In genomic region chr7:133950856-133951255, GRCh38 we compare ENCODE assay signal across 22 cellular contexts.
DNase-seq lines count a peak whose midpoint lies in the region; TF ChIP-seq lines count a peak whose summit lies in the region.
"Had no signal": no experiment of that assay in that cellular context is flagged by ENCODE, and none has a peak within 500 bp of the region (broad histone marks: within the 10 kb centered on the region; RNA-seq: fewer than 3 reads in every experiment).

No MANE protein-coding gene starts in this region.

- no peak overlapping the region for H3K4me2 ChIP-seq in H9 (ENCODE audit: insufficient read depth, insufficient read length, low read length)
- H3K4me2 ChIP-seq: BLaER1 had no signal

- H2AFZ ChIP-seq in H9 (ENCODE audit: low read length), result no peak overlapping the region

- peak; percentile 21; the same call in 1 of the 2 replicates for TF ChIP-seq CTCF in BE2C (IDR thresholded peaks at IDR 0.05; ENCODE audit: low read depth, low read length)
- no peak for TF ChIP-seq CTCF in H9 (conservative IDR thresholded peaks at IDR 0.05)
- no peak for TF ChIP-seq CTCF in glutamatergic neuron (IDR thresholded peaks at IDR 0.05; ENCODE audit: partially characterized antibody, unreplicated experiment)
- no peak for TF ChIP-seq CTCF in type B pancreatic cell (conservative IDR thresholded peaks at IDR 0.05)

- no peak overlapping the region for H3K4ac ChIP-seq in H9 (ENCODE audit: low read depth, low read length)

- H3K56ac ChIP-seq in H9 (ENCODE audit: insufficient read length, low read depth, low read length), result no peak overlapping the region

- DNase-seq in BE2C (peak; percentile 73), H9 (peak; percentile 55), SK-N-DZ (ENCODE audit: low spot score) (peak; percentile 18), glutamatergic neuron (peak; percentile 60), NCI-H128 (lab: John Stamatoyannopoulos, UW; ENCODE audit: unreplicated experiment) (no peak), type B pancreatic cell (ENCODE audit: extremely low spot score, unreplicated experiment) (no peak), SHP77 (lab: John Stamatoyannopoulos, UW) (no peak), NCI-H2081 (lab: John Stamatoyannopoulos, UW) (no peak)
- DNase-seq: 8988T; ACHN; CD4-positive, CD25-positive, alpha-beta regulatory T cell; NCI-H1048; NCI-H1417 treated with DMSO at 0.1 percent for 48 hours; NCI-H1694 treated with DMSO at 0.1 percent for 48 hours; NCI-H2171 treated with DMSO at 0.1 percent for 48 hours; NCI-H446; NCI-H526; Right ventricle myocardium superior; RPMI8226; T-helper 1 cell had no signal

- H3K14ac ChIP-seq in H9 (ENCODE audit: insufficient read depth, low read length), result no peak overlapping the region

- peaks cover 8 to 34% (median 9%) of the 10 kb centered on the region in 3 experiments; a peak in 6 of 7 replicates for H3K36me3 Mint-ChIP-seq in H9 (ENCODE audit: insufficient read depth in 1 of 3, low read depth in 3 of 3)
- no peaks in the 10 kb centered on the region for H3K36me3 Mint-ChIP-seq in glutamatergic neuron (ENCODE audit: unreplicated experiment)
- H3K36me3 Mint-ChIP-seq in type B pancreatic cell, result peaks cover 20% of the 10 kb centered on the region

- peaks cover 49% of the 10 kb centered on the region for H3K4me1 ChIP-seq in BE2C
- no peaks in the 10 kb centered on the region for H3K4me1 ChIP-seq in H9 (ENCODE audit: insufficient read depth, low read length)
- H3K4me1 ChIP-seq: BLaER1 had no signal

- H3K4me1 Mint-ChIP-seq in H9, result peaks cover 26 to 29% of the 10 kb centered on the region in 2 experiments
- peaks cover 35% of the 10 kb centered on the region for H3K4me1 Mint-ChIP-seq in glutamatergic neuron (ENCODE audit: low read depth, unreplicated experiment)
- H3K4me1 Mint-ChIP-seq in type B pancreatic cell (ENCODE audit: unreplicated experiment), result no peaks in the 10 kb centered on the region
- H3K4me1 Mint-ChIP-seq: IgD-negative memory B cell had no signal

- no peak overlapping the region for H4K91ac ChIP-seq in H9 (ENCODE audit: insufficient read length, low read depth, low read length)

- H3K4me3 Mint-ChIP-seq in H9 (no peak overlapping the region), glutamatergic neuron (ENCODE audit: unreplicated experiment) (peak overlapping the region; percentile 48), type B pancreatic cell (no peak overlapping the region)
- H3K4me3 Mint-ChIP-seq: CD4-positive, CD25-positive, alpha-beta regulatory T cell; IgD-negative memory B cell had no signal

- H3K27ac Mint-ChIP-seq in H9, result no peak overlapping the region
- peak overlapping the region; percentile 92 for H3K27ac Mint-ChIP-seq in glutamatergic neuron (ENCODE audit: unreplicated experiment)
- no peak overlapping the region for H3K27ac Mint-ChIP-seq in type B pancreatic cell
- H3K27ac Mint-ChIP-seq: CD4-positive, CD25-positive, alpha-beta regulatory T cell; IgD-negative memory B cell had no signal

- no peaks in the 10 kb centered on the region for H3K36me3 ChIP-seq in BE2C

- no peak overlapping the region for H2AK5ac ChIP-seq in H9 (ENCODE audit: insufficient read length, low read length)

- H3T11ph ChIP-seq in H9 (ENCODE audit: low read length), result no peak overlapping the region

- H3K23ac ChIP-seq in H9 (ENCODE audit: insufficient read length, low read depth, low read length), result no peak overlapping the region

- H3K9me3 ChIP-seq in BE2C (no peaks in the 10 kb centered on the region; the same call in 1 of the 2 replicates), H9 (ENCODE audit: control insufficient read depth, low read depth, low read length) (peaks cover 9% of the 10 kb centered on the region)

- H4K20me1 ChIP-seq in H9 (ENCODE audit: control insufficient read depth, insufficient read depth, insufficient read length), result no peaks in the 10 kb centered on the region
- H4K20me1 ChIP-seq: BLaER1 had no signal

- no peaks in the 10 kb centered on the region for H3K79me1 ChIP-seq in H9 (ENCODE audit: insufficient read depth, low read depth, low read length, poor library complexity, severe bottlenecking)

- no CpG with 5 or more reads among the region's 4 CpGs for WGBS in H9 (ENCODE audit: extremely low coverage, insufficient read length, low lambda C conversion rate)

- no peak overlapping the region for H2BK120ac ChIP-seq in H9 (ENCODE audit: low read depth, low read length, poor library complexity, severe bottlenecking)

- peaks cover 9 to 13% of the 10 kb centered on the region in 2 experiments for H3K9me3 Mint-ChIP-seq in H9
- H3K9me3 Mint-ChIP-seq in glutamatergic neuron (ENCODE audit: unreplicated experiment), result peaks cover 12% of the 10 kb centered on the region
- peaks cover 7% of the 10 kb centered on the region for H3K9me3 Mint-ChIP-seq in type B pancreatic cell

- H3K23me2 ChIP-seq in H9 (ENCODE audit: insufficient read length, low read depth, low read length, poor library complexity, severe bottlenecking), result no peaks in the 10 kb centered on the region

- H3K27me3 Mint-ChIP-seq in H9 (ENCODE audit: low read depth), result no peaks in the 10 kb centered on the region; the same call in 1 of the 2 replicates
- H3K27me3 Mint-ChIP-seq in glutamatergic neuron (ENCODE audit: unreplicated experiment), result peaks cover 8% of the 10 kb centered on the region
- H3K27me3 Mint-ChIP-seq in type B pancreatic cell, result no peaks in the 10 kb centered on the region
- H3K27me3 Mint-ChIP-seq: CD4-positive, CD25-positive, alpha-beta regulatory T cell; IgD-negative memory B cell had no signal

- H3K18ac ChIP-seq in H9 (ENCODE audit: insufficient read length, low read depth, low read length), result no peak overlapping the region

- H2BK12ac ChIP-seq in H9 (ENCODE audit: insufficient read length, low read depth, low read length), result no peak overlapping the region

- no peak overlapping the region for H2BK5ac ChIP-seq in H9 (ENCODE audit: insufficient read length, low read length)

- H4K5ac ChIP-seq in H9 (ENCODE audit: insufficient read length, low read depth, low read length), result no peak overlapping the region

- H2BK15ac ChIP-seq in H9 (ENCODE audit: low read depth, low read length), result no peak overlapping the region

- H3K27me3 ChIP-seq in BE2C (no peaks in the 10 kb centered on the region), H9 (ENCODE audit: insufficient read depth, low read length) (no peaks in the 10 kb centered on the region)
- H3K27me3 ChIP-seq: BLaER1 had no signal

- H2BK20ac ChIP-seq in H9 (ENCODE audit: low read depth, low read length, poor library complexity, severe bottlenecking), result no peak overlapping the region

- no peak overlapping the region for H3K9ac ChIP-seq in H9 (ENCODE audit: extremely low read depth, insufficient read length, low read length)
- H3K9ac ChIP-seq: BLaER1 had no signal

- H3K4me3 ChIP-seq in BE2C (ENCODE audit: low read depth, low read length), result no peak overlapping the region
- H3K4me3 ChIP-seq: BLaER1 had no signal

- H4K8ac ChIP-seq in H9 (replicated peaks; ENCODE audit: insufficient read length, low read depth, low read length), result no peak overlapping the region

- H3K79me2 ChIP-seq in H9 (ENCODE audit: insufficient read depth, low read length), result no peaks in the 10 kb centered on the region

- H3K27ac ChIP-seq in H9 (ENCODE audit: insufficient read length, low read depth, low read length), result no peak overlapping the region
- H3K27ac ChIP-seq: BLaER1 had no signal

Comparison
In these comparisons a context has a peak if more than half of its experiments do, and no peak if none do; other contexts are left out.
1. DNase-seq: peak in BE2C (single experiment), H9 (single experiment), SK-N-DZ (single experiment) and glutamatergic neuron (single experiment); none in NCI-H128 (single experiment), type B pancreatic cell (single experiment), SHP77 (0 of 2) and NCI-H2081 (0 of 2).